In the genomic region with DNA sequence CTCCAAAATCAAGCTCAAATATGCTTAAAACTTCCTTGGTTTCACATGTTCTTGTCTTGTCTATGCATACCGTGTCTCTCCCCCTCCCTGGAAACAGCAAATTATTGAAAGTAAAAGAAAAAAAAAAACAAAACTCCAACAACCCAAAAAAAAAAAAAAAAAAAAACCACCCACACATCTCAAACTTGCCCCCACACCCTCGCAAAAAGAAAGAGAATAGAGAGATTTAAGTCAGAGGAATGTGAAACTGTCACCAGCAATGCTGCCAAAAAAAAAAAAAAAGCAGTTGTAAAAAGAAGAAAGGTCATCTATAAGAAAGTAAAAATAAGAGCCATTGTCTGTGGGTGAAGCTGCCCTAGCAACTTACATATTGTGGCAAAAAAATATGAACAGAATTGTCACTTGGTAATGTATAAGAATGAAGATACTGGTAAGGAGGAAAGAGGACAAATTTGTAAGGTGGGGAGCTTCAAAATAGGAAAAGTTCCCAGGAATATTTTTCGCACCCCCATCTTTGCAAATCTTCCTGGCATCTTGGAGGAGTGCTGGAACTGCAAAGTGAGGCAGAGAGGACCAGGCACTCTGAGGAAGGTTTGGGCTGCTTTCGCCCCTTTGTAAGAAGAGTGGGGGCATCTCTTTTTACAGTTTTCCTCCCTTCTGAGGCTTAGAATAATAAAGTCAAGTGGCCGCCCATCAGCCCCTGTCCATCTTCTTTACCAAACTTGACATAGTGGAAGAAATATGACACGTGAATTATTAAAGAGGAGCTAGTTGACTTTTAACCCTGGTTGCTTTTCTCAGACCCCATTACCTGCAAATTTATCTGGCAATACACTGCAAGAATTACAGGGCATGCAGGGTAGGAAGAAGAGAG, we compare ENCODE assay signal across 20 cellular contexts.
DNase-seq lines count a peak whose midpoint lies in the region; FAIRE-seq and TF ChIP-seq lines count a peak whose summit lies in the region.
"Had no signal": no experiment of that assay in that cellular context is flagged by ENCODE, and none has a peak within 500 bp of the region (broad histone marks: within the 10 kb centered on the region; RNA-seq: fewer than 3 reads in every experiment).

No MANE protein-coding gene starts in this region.

- H3K27ac Mint-ChIP-seq in neural progenitor cell, result no peak overlapping the region
- H3K27ac Mint-ChIP-seq: CD4-positive, CD25-positive, alpha-beta regulatory T cell; CD8-positive, alpha-beta memory T cell had no signal

- no peak overlapping the region for H2BK120ac ChIP-seq in H1 (replicated peaks; ENCODE audit: low read depth, low read length)

- H4K5ac ChIP-seq in H1 (ENCODE audit: insufficient read length, low read depth, low read length), result no peak overlapping the region

- no peaks in the 10 kb centered on the region for H3K36me3 ChIP-seq in HEK293 (ENCODE audit: control insufficient read depth in 2 of 2, insufficient read depth in 1 of 2, low read length in 2 of 2)
- H3K36me3 ChIP-seq in H1 (ENCODE audit: control insufficient read depth in 2 of 4, insufficient read depth in 4 of 4, low read length in 3 of 4), result peaks cover 0 to 2% (median 0%) of the 10 kb centered on the region in 4 experiments; a peak in 1 of 8 replicates
- no peaks in the 10 kb centered on the region for H3K36me3 ChIP-seq in neural progenitor cell
- H3K36me3 ChIP-seq in WERI-Rb-1, result no peaks in the 10 kb centered on the region
- no peaks in the 10 kb centered on the region for H3K36me3 ChIP-seq in esophagus muscularis mucosa
- H3K36me3 ChIP-seq: BE2C had no signal

- no peak for TF ChIP-seq RAD21 in H1 (IDR thresholded peaks at IDR 0.05 in 1 of 2, conservative IDR thresholded peaks at IDR 0.05 in 1 of 2; ENCODE audit: low read depth in 2 of 2, low read length in 2 of 2)

- peaks cover 2% of the 10 kb centered on the region for H3K9me3 Mint-ChIP-seq in neural progenitor cell

- no peak overlapping the region for H2AK5ac ChIP-seq in H1 (ENCODE audit: low read depth, low read length)

- H3K4me1 ChIP-seq in HEK293 (ENCODE audit: control insufficient read depth, insufficient read depth, low read length), result peaks cover 22% of the 10 kb centered on the region
- peaks cover 0 to 7% (median 5%) of the 10 kb centered on the region in 4 experiments; a peak in 6 of 7 replicates for H3K4me1 ChIP-seq in H1 (replicated peaks in 1 of 4; ENCODE audit: control insufficient read depth in 3 of 4, insufficient read depth in 4 of 4, low read length in 3 of 4)
- H3K4me1 ChIP-seq in neural progenitor cell, result peaks cover 41% of the 10 kb centered on the region
- H3K4me1 ChIP-seq in esophagus muscularis mucosa, result peaks cover 28 to 39% (median 32%) of the 10 kb centered on the region in 4 donors
- H3K4me1 ChIP-seq: BE2C had no signal

- H3K27me3 ChIP-seq in H1 (replicated peaks in 1 of 4; ENCODE audit: control insufficient read depth in 3 of 4, extremely low read depth in 1 of 4, insufficient read depth in 3 of 4, low read length in 3 of 4), result peaks cover 95 to 100% (median 99%) of the 10 kb centered on the region in 4 experiments
- H3K27me3 ChIP-seq in neural progenitor cell, result peaks cover 100% of the 10 kb centered on the region
- peaks cover 92% of the 10 kb centered on the region for H3K27me3 ChIP-seq in WERI-Rb-1 (ENCODE audit: insufficient read depth, low read depth, severe bottlenecking)
- H3K27me3 ChIP-seq in esophagus muscularis mucosa, result peaks cover 19 to 97% (median 65%) of the 10 kb centered on the region in 4 donors

- H2BK12ac ChIP-seq in H1 (ENCODE audit: low read depth, low read length), result no peak overlapping the region

- no peak overlapping the region for H3K23ac ChIP-seq in H1 (ENCODE audit: insufficient read length)

- H3K56ac ChIP-seq in H1 (replicated peaks; ENCODE audit: insufficient read length, low read depth, low read length), result no peak overlapping the region

- TF ChIP-seq CTCF in HEK293 (tag by site-specific recombination; IDR thresholded peaks at IDR 0.05), result no peak
- TF ChIP-seq CTCF in H1 (IDR thresholded peaks at IDR 0.05; ENCODE audit: control extremely low read depth in 1 of 3, insufficient read depth in 1 of 3, low read depth in 1 of 3, low read length in 3 of 3), result no peak
- TF ChIP-seq CTCF in neural progenitor cell (IDR thresholded peaks at IDR 0.05), result no peak
- TF ChIP-seq CTCF in WERI-Rb-1 (IDR thresholded peaks at IDR 0.05; ENCODE audit: low read depth, low read length), result no peak
- no peak for TF ChIP-seq CTCF in esophagus muscularis mucosa (IDR thresholded peaks at IDR 0.05)

- peaks cover 34% of the 10 kb centered on the region for H3K4me1 Mint-ChIP-seq in neural progenitor cell

- TF ChIP-seq EP300 in H1 (IDR thresholded peaks at IDR 0.05; ENCODE audit: borderline replicate concordance in 1 of 2, low read depth in 2 of 2, low read length in 2 of 2) (no peak), esophagus muscularis mucosa (IDR thresholded peaks at IDR 0.05) (no peak)

- H3K36me3 Mint-ChIP-seq in neural progenitor cell, result no peaks in the 10 kb centered on the region
- H3K36me3 Mint-ChIP-seq: CD4-positive, CD25-positive, alpha-beta regulatory T cell; CD8-positive, alpha-beta memory T cell had no signal

- H3K9ac ChIP-seq in H1 (replicated peaks in 1 of 4; ENCODE audit: extremely low read depth in 1 of 4, low read depth in 3 of 4, low read length in 3 of 4) (no peak overlapping the region), neural progenitor cell (no peak overlapping the region)
- H3K9ac ChIP-seq: GM23248 had no signal

- intact Hi-C loops in head of caudate nucleus (cut with DNase I) (no loop called here), esophagus muscularis mucosa (cut with DNase I) (no loop called here)

- peak; percentile 88 for DNase-seq in NCI-H2227 treated with DMSO at 0.1 percent for 48 hours (lab: John Stamatoyannopoulos, UW)
- DNase-seq in H1 (ENCODE audit: low read depth in 1 of 2, low spot score in 2 of 2), result no peak
- peak; percentile 46 for DNase-seq in neural progenitor cell (ENCODE audit: low spot score)
- DNase-seq in head of caudate nucleus, result no peak
- DNase-seq in NOMO-1 (lab: John Stamatoyannopoulos, UW; ENCODE audit: unreplicated experiment in 2 of 2), result no peak
- DNase-seq in WERI-Rb-1, result no peak
- DNase-seq in esophagus muscularis mucosa (ENCODE audit: extremely low spot score), result no peak
- DNase-seq: BE2C; C1 segment of cervical spinal cord; CD4-positive, CD25-positive, alpha-beta regulatory T cell; CD8-positive, alpha-beta memory T cell; COR-L47; DMS 273 treated with DMSO at 0.1 percent for 48 hours; GM23248; H7 had no signal

- H3K14ac ChIP-seq in H1 (ENCODE audit: insufficient read length), result no peak overlapping the region

- H3F3A ChIP-seq in neural progenitor cell (ENCODE audit: low read depth), result peaks cover 37% of the 10 kb centered on the region

- no peak for FAIRE-seq in H1 (lab: Jason Lieb, UNC)
- FAIRE-seq: G401.6, GM12892, GM18507 had no signal

- no peak overlapping the region for H2BK20ac ChIP-seq in H1 (ENCODE audit: low read length)

- H3K4me2 ChIP-seq in H1 (ENCODE audit: insufficient read depth in 1 of 2, low read depth in 2 of 2, low read length in 2 of 2) (no peak overlapping the region), neural progenitor cell (no peak overlapping the region)

- POLR2A ChIA-PET in HEK293 (lab: Yijun Ruan, JAX), result no interaction called here
- POLR2A ChIA-PET in H1 (lab: Charles Lee; ENCODE audit: partially characterized antibody), result interaction anchor here (0.9 kb wide), 1 partner anchor 51 kb away, joined by 3 read pairs; no protein-coding TSS in a partner anchor

- no peak overlapping the region for H3K4ac ChIP-seq in H1 (replicated peaks; ENCODE audit: insufficient read length, low read depth, low read length)

- no peak overlapping the region for H4K91ac ChIP-seq in H1 (replicated peaks; ENCODE audit: insufficient read length, low read length)

- no peaks in the 10 kb centered on the region for H3K79me1 ChIP-seq in H1 (ENCODE audit: low read depth, low read length)

- TF ChIP-seq POLR2A in H1 (IDR thresholded peaks at IDR 0.05; ENCODE audit: control extremely low read depth in 1 of 2, low read depth in 2 of 2, low read length in 2 of 2) (no peak), esophagus muscularis mucosa (IDR thresholded peaks at IDR 0.05; ENCODE audit: low read depth) (no peak)

- H3K9me3 ChIP-seq in HEK293 (ENCODE audit: control insufficient read depth, insufficient read depth, low read depth, low read length) (no peaks in the 10 kb centered on the region), H1 (ENCODE audit: insufficient read depth in 2 of 2, low read depth in 1 of 2, low read length in 1 of 2) (no peaks in the 10 kb centered on the region; a peak in 1 of 4 replicates), neural progenitor cell (ENCODE audit: low read depth) (no peaks in the 10 kb centered on the region), WERI-Rb-1 (ENCODE audit: severe bottlenecking) (peaks cover 7% of the 10 kb centered on the region), esophagus muscularis mucosa (no peaks in the 10 kb centered on the region)
- H3K9me3 ChIP-seq: BE2C had no signal

- H3K79me2 ChIP-seq in H1 (ENCODE audit: control insufficient read depth in 1 of 2, insufficient read depth in 2 of 2, low read length in 2 of 2), result no peaks in the 10 kb centered on the region
- H3K79me2 ChIP-seq in neural progenitor cell (ENCODE audit: low read depth), result no peaks in the 10 kb centered on the region

- H3K23me2 ChIP-seq in H1 (ENCODE audit: low read depth, low read length), result no peaks in the 10 kb centered on the region; the same call in 1 of the 2 replicates

- 17% methylated on average over 4 of the region's 6 CpGs; no CpG with 5 or more reads in 1 of the 2 experiments for WGBS in H1 (ENCODE audit: extremely low coverage in 1 of 2, insufficient coverage in 1 of 2, insufficient read length in 1 of 2, insufficient replicate concordance in 2 of 2, low coverage in 1 of 2, low lambda C conversion rate in 2 of 2, missing lambda C conversion rate in 1 of 2), 2 experiments
- 62% methylated on average over 6 of the region's 6 CpGs for WGBS in esophagus muscularis mucosa

- H2BK5ac ChIP-seq in H1 (ENCODE audit: low read depth, low read length), result no peak overlapping the region

- H3K27me3 Mint-ChIP-seq in neural progenitor cell (ENCODE audit: insufficient read depth, low read depth), result peaks cover 88% of the 10 kb centered on the region

- H2BK15ac ChIP-seq in H1 (ENCODE audit: low read length), result no peak overlapping the region

- no peak overlapping the region for H3K27ac ChIP-seq in HEK293 (ENCODE audit: extremely low read depth, low read depth, low read length)
- no peak overlapping the region for H3K27ac ChIP-seq in H1 (ENCODE audit: low read depth, low read length)
- no peak overlapping the region for H3K27ac ChIP-seq in neural progenitor cell
- no peak overlapping the region for H3K27ac ChIP-seq in WERI-Rb-1
- no peak overlapping the region for H3K27ac ChIP-seq in esophagus muscularis mucosa (replicated peaks in 1 of 4)
- H3K27ac ChIP-seq: GM23248, HL-60 had no signal

- H3K4me3 Mint-ChIP-seq in neural progenitor cell, result no peak overlapping the region
- H3K4me3 Mint-ChIP-seq: CD4-positive, CD25-positive, alpha-beta regulatory T cell; CD8-positive, alpha-beta memory T cell had no signal

- H2AFZ ChIP-seq in H1 (ENCODE audit: low read length) (no peak overlapping the region), neural progenitor cell (replicated peaks) (no peak overlapping the region)
- H2AFZ ChIP-seq: GM23248 had no signal

- H3K4me3 ChIP-seq in HEK293 (ENCODE audit: low read depth, low read length) (no peak overlapping the region), H1 (ENCODE audit: extremely low read depth in 1 of 4, insufficient read depth in 2 of 4, low read depth in 3 of 4, low read length in 4 of 4) (no peak overlapping the region), neural progenitor cell (no peak overlapping the region), WERI-Rb-1 (ENCODE audit: low read depth, low read length) (no peak overlapping the region), esophagus muscularis mucosa (no peak overlapping the region)
- H3K4me3 ChIP-seq: GM23248 had no signal

- H4K20me1 ChIP-seq in H1 (replicated peaks in 1 of 2; ENCODE audit: control insufficient read depth in 1 of 2, insufficient read depth in 2 of 2, low read length in 2 of 2), result peaks cover 22 to 31% of the 10 kb centered on the region in 2 experiments
- peaks cover 36% of the 10 kb centered on the region for H4K20me1 ChIP-seq in neural progenitor cell (ENCODE audit: low read depth)

- CTCF ChIA-PET in HEK293 (lab: Yijun Ruan, JAX) (interaction anchor here (0.6 to 1.5 kb wide), 5 partner anchors 10 to 410 kb away, joined by 3 to 7 read pairs (median 5); no protein-coding TSS in a partner anchor), H1 (lab: Charles Lee; ENCODE audit: partially characterized antibody) (interaction anchor here (1.2 to 1.4 kb wide), 2 partner anchors 46 to 55 kb away, joined by 3 to 4 read pairs; no protein-coding TSS in a partner anchor)

- no peak overlapping the region for H4K8ac ChIP-seq in H1 (ENCODE audit: extremely low read depth, insufficient read depth, low read length)

- no peak overlapping the region for H3K18ac ChIP-seq in H1 (ENCODE audit: extremely low read depth, low read length)

Comparison
In these comparisons a context has a peak if more than half of its experiments do, and no peak if none do; other contexts are left out.
1. DNase-seq: peak in NCI-H2227 treated with DMSO at 0.1 percent for 48 hours (single experiment) and neural progenitor cell (single experiment); none in H1 (0 of 2), head of caudate nucleus (0 of 42), NOMO-1 (0 of 2), WERI-Rb-1 (single experiment) and esophagus muscularis mucosa (single experiment).